In the genomic region with DNA sequence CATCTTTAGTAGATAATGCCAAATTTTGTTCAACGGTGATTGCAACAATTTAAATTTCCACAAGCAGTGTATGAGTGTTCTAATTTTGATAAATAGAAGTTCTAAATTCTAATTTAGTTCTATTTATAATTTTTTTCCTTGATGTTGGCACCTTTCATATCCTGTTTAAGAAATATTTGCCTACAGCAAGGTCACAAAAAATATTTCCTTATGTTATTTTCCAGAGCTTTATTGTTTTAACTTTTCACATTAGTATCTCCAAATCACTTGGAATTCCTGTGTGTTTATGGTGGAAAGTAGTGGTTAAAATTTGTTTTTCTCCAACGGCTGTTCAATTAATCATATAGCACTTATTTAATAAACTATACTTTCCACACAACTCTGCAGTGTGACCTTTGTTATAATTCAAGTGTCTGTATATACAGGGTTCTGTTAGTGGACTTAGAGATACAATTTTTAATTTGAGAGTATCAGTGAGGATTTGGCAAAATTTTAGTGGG, we compare ENCODE assay signal across 33 cellular contexts.
A peak's percentile ranks its signal among the peaks of the same experiment; 100 is the strongest.
DNase-seq lines count a peak whose midpoint lies in the region; ATAC-seq, FAIRE-seq and TF ChIP-seq lines count a peak whose summit lies in the region.
"Had no signal": no experiment of that assay in that cellular context is flagged by ENCODE, and none has a peak within 500 bp of the region (broad histone marks: within the 10 kb centered on the region; RNA-seq: fewer than 3 reads in every experiment).

No MANE protein-coding gene starts in this region.

- CTCF ChIA-PET in endothelial cell of umbilical vein (lab: Charles Lee) = interaction anchor here (0.6 kb wide), 1 partner anchor 22 kb away, joined by 3 read pairs; no protein-coding TSS in a partner anchor

- H3K27me3 ChIP-seq in endothelial cell of umbilical vein (ENCODE audit: control insufficient read depth in 2 of 2, insufficient read depth in 2 of 2, low read length in 2 of 2) (no peaks in the 10 kb centered on the region), thyroid gland (no peaks in the 10 kb centered on the region)
- H3K27me3 ChIP-seq: BLaER1; BLaER1 treated with 17β-estradiol and CSF1 and Interleukin-3, amounts not matched to agents 10 nM and 100 nM had no signal

- H3K27me3 Mint-ChIP-seq in natural killer cell treated with Interleukin-12 subunit alpha and Interleukin-12 subunit beta and Interleukin-15 and Interleukin-18, amount 100 ng/mL, for 72 hours = peaks cover 14 to 22% of the 10 kb centered on the region in 2 donors
- H3K27me3 Mint-ChIP-seq: B cell; CD4-positive, alpha-beta T cell had no signal

- TF ChIP-seq POLR2A in endothelial cell of umbilical vein (IDR thresholded peaks at IDR 0.05; ENCODE audit: low read depth, low read length) = no peak
- no peak for TF ChIP-seq POLR2A in thyroid gland (IDR thresholded peaks at IDR 0.05)

- FAIRE-seq in endothelial cell of umbilical vein (lab: Jason Lieb, UNC) = no peak
- FAIRE-seq: A204.1, A549, D721Med had no signal

- H3K9ac ChIP-seq in endothelial cell of umbilical vein (replicated peaks; ENCODE audit: extremely low read depth, insufficient read depth, low read length) = no peak overlapping the region
- H3K9ac ChIP-seq: BLaER1; BLaER1 treated with 17β-estradiol and CSF1 and Interleukin-3, amounts not matched to agents 10 nM and 100 nM had no signal

- H3K79me2 ChIP-seq in endothelial cell of umbilical vein (ENCODE audit: control insufficient read depth, insufficient read depth, low read length) = no peaks in the 10 kb centered on the region

- WGBS in thyroid gland, 2 donors = 63 to 74% methylated on average over 2 of the region's 2 CpGs

- no peak for ATAC-seq in natural killer cell treated with Interleukin-12 subunit alpha and Interleukin-12 subunit beta and Interleukin-15 and Interleukin-18, amount 100 ng/mL, for 72 hours
- ATAC-seq: A549; CD8-positive, alpha-beta T cell had no signal

- no peak overlapping the region for H3K4me3 Mint-ChIP-seq in natural killer cell treated with Interleukin-12 subunit alpha and Interleukin-12 subunit beta and Interleukin-15 and Interleukin-18, amount 100 ng/mL, for 72 hours
- H3K4me3 Mint-ChIP-seq: B cell; CD14-positive monocyte; CD4-positive, alpha-beta memory T cell; CD4-positive, alpha-beta T cell; CD4-positive, CD25-positive, alpha-beta regulatory T cell; CD8-positive, alpha-beta memory T cell; CD8-positive, alpha-beta T cell had no signal

- TF ChIP-seq CTCF in endothelial cell of umbilical vein (IDR thresholded peaks at IDR 0.05; ENCODE audit: extremely low read depth in 1 of 2, insufficient read depth in 1 of 2, low read depth in 1 of 2, low read length in 2 of 2) = no peak
- TF ChIP-seq CTCF in thyroid gland (IDR thresholded peaks at IDR 0.05) = no peak

- BruUV-seq in endothelial cell of umbilical vein (replicated peaks; lab: Mats Ljungman, UMichigan) = no TSS peak

- H4K20me1 ChIP-seq in endothelial cell of umbilical vein (replicated peaks; ENCODE audit: control insufficient read depth, extremely low read depth, insufficient read depth, low read length) = no peaks in the 10 kb centered on the region
- H4K20me1 ChIP-seq: BLaER1; BLaER1 treated with 17β-estradiol and CSF1 and Interleukin-3, amounts not matched to agents 10 nM and 100 nM had no signal

- no peaks in the 10 kb centered on the region for H3K36me3 Mint-ChIP-seq in natural killer cell treated with Interleukin-12 subunit alpha and Interleukin-12 subunit beta and Interleukin-15 and Interleukin-18, amount 100 ng/mL, for 72 hours
- H3K36me3 Mint-ChIP-seq: CD14-positive monocyte; CD4-positive, alpha-beta memory T cell; CD4-positive, CD25-positive, alpha-beta regulatory T cell; CD8-positive, alpha-beta T cell had no signal

- dilution Hi-C loops in endothelial cell of umbilical vein (cut with MboI; ENCODE audit: extremely low pct_ligation_motif_present, low sequenced_read_pairs) = no loop called here

- H3K36me3 ChIP-seq in endothelial cell of umbilical vein (ENCODE audit: control insufficient read depth in 2 of 2, extremely low read depth in 1 of 2, insufficient read depth in 2 of 2, low read length in 2 of 2) (no peaks in the 10 kb centered on the region), thyroid gland (no peaks in the 10 kb centered on the region)
- H3K36me3 ChIP-seq: BE2C; BLaER1; BLaER1 treated with 17β-estradiol and CSF1 and Interleukin-3, amounts not matched to agents 10 nM and 100 nM had no signal

- H3K9me3 Mint-ChIP-seq in natural killer cell treated with Interleukin-12 subunit alpha and Interleukin-12 subunit beta and Interleukin-15 and Interleukin-18, amount 100 ng/mL, for 72 hours = no peaks in the 10 kb centered on the region
- H3K9me3 Mint-ChIP-seq: CD4-positive, alpha-beta memory T cell; CD4-positive, alpha-beta T cell; CD8-positive, alpha-beta memory T cell; CD8-positive, alpha-beta T cell had no signal

- no peak overlapping the region for H3K27ac ChIP-seq in endothelial cell of umbilical vein (ENCODE audit: insufficient read depth, low read depth, low read length)
- no peak overlapping the region for H3K27ac ChIP-seq in thyroid gland
- H3K27ac ChIP-seq: 22Rv1; A549; BLaER1; BLaER1 treated with 17β-estradiol and CSF1 and Interleukin-3, amounts not matched to agents 10 nM and 100 nM; C4-2B had no signal

- intact Hi-C loops in endothelial cell of umbilical vein (cut with micrococcal nuclease) (loop anchor here (2.0 kb wide), 1 partner anchor 14 kb away; no protein-coding TSS in a partner anchor), thyroid gland (cut with DNase I) (no loop called here)

- no peak overlapping the region for H3K4me3 ChIP-seq in endothelial cell of umbilical vein (replicated peaks in 1 of 3; ENCODE audit: insufficient read depth in 1 of 3, low read depth in 1 of 3, low read length in 3 of 3)
- H3K4me3 ChIP-seq in thyroid gland (replicated peaks in 1 of 3) = no peak overlapping the region
- H3K4me3 ChIP-seq: A549; BLaER1; BLaER1 treated with 17β-estradiol and CSF1 and Interleukin-3, amounts not matched to agents 10 nM and 100 nM had no signal

- H3K9me1 ChIP-seq in endothelial cell of umbilical vein (replicated peaks; ENCODE audit: control insufficient read depth, extremely low read depth, insufficient read depth, low read length) = no peaks in the 10 kb centered on the region

- no peak overlapping the region for H3K4me2 ChIP-seq in endothelial cell of umbilical vein (ENCODE audit: insufficient read depth, low read length)
- H3K4me2 ChIP-seq: A549; BLaER1; BLaER1 treated with 17β-estradiol and CSF1 and Interleukin-3, amounts not matched to agents 10 nM and 100 nM had no signal

- H3K4me1 ChIP-seq in endothelial cell of umbilical vein (ENCODE audit: control insufficient read depth, extremely low read depth, insufficient read depth, low read length) (peaks cover 5% of the 10 kb centered on the region), thyroid gland (peaks cover 0 to 6% of the 10 kb centered on the region in 2 donors)
- H3K4me1 ChIP-seq: BE2C; BLaER1; BLaER1 treated with 17β-estradiol and CSF1 and Interleukin-3, amounts not matched to agents 10 nM and 100 nM; Caco-2 had no signal

- no peak overlapping the region for H3K27ac Mint-ChIP-seq in natural killer cell treated with Interleukin-12 subunit alpha and Interleukin-12 subunit beta and Interleukin-15 and Interleukin-18, amount 100 ng/mL, for 72 hours
- H3K27ac Mint-ChIP-seq: B cell; CD14-positive monocyte; CD4-positive, alpha-beta memory T cell; CD4-positive, alpha-beta T cell; CD4-positive, CD25-positive, alpha-beta regulatory T cell; CD8-positive, alpha-beta memory T cell; CD8-positive, alpha-beta T cell had no signal

- H3K9me3 ChIP-seq in endothelial cell of umbilical vein (replicated peaks; ENCODE audit: control insufficient read depth, insufficient read depth, low read length) (no peaks in the 10 kb centered on the region), thyroid gland (no peaks in the 10 kb centered on the region)
- H3K9me3 ChIP-seq: A549; BE2C; BLaER1; BLaER1 treated with 17β-estradiol and CSF1 and Interleukin-3, amounts not matched to agents 10 nM and 100 nM; Caco-2 had no signal

- POLR2A ChIA-PET in endothelial cell of umbilical vein (lab: Charles Lee) = no interaction called here

- no peak overlapping the region for H2AFZ ChIP-seq in endothelial cell of umbilical vein (ENCODE audit: low read depth, low read length)

- DNase-seq in dermis microvascular lymphatic vessel endothelial cell (ENCODE audit: low read depth in 2 of 2) = peak; percentile 52 to 59
- DNase-seq in endothelial cell of umbilical vein (ENCODE audit: low read depth, low spot score) = peak; percentile 69
- no peak for DNase-seq in thyroid gland
- DNase-seq in natural killer cell treated with Interleukin-12 subunit alpha and Interleukin-12 subunit beta and Interleukin-15 and Interleukin-18, amount 100 ng/mL, for 72 hours (ENCODE audit: low spot score) = no peak
- DNase-seq: 8988T; ACHN; AML-193; BE2C; C1 segment of cervical spinal cord; Caco-2; Calu3; CD4-positive, alpha-beta memory T cell; CD4-positive, alpha-beta T cell; CD4-positive, CD25-positive, alpha-beta regulatory T cell; CD8-positive, alpha-beta memory T cell; CD8-positive, alpha-beta T cell; COR-L47; DMS 273 treated with DMSO at 0.1 percent for 48 hours; DMS153; DMS53; DMS79; DMS79 treated with DMSO at 0.1 percent for 48 hours; DND-41; EL had no signal

- H3K4me1 Mint-ChIP-seq in natural killer cell treated with Interleukin-12 subunit alpha and Interleukin-12 subunit beta and Interleukin-15 and Interleukin-18, amount 100 ng/mL, for 72 hours (ENCODE audit: low read depth in 2 of 2) = no peaks in the 10 kb centered on the region
- H3K4me1 Mint-ChIP-seq: B cell; CD14-positive monocyte; CD4-positive, alpha-beta memory T cell; CD4-positive, CD25-positive, alpha-beta regulatory T cell; CD8-positive, alpha-beta memory T cell had no signal

TF ChIP-seq in endothelial cell of umbilical vein, 7 proteins besides CTCF, POLR2A, EP300 and RAD21:
- TF ChIP-seq, protein P1, sequence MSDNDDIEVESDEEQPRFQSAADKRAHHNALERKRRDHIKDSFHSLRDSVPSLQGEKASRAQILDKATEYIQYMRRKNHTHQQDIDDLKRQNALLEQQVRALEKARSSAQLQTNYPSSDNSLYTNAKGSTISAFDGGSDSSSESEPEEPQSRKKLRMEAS (IDR thresholded peaks at IDR 0.05; ENCODE audit: insufficient read depth, insufficient read length) = no peak
- TF ChIP-seq EZH2 (IDR thresholded peaks at IDR 0.05; ENCODE audit: borderline replicate concordance, low read depth, low read length, severe bottlenecking) (no peak), MYC (IDR thresholded peaks at IDR 0.05; ENCODE audit: low read depth, low read length) (no peak), FOS (IDR thresholded peaks at IDR 0.05; ENCODE audit: borderline replicate concordance, insufficient read depth, low read length) (no peak), JUN (IDR thresholded peaks at IDR 0.05; ENCODE audit: borderline replicate concordance, insufficient read depth, insufficient read length, low read depth) (no peak), GATA2 (IDR thresholded peaks at IDR 0.05; ENCODE audit: insufficient read depth, insufficient read length, low read depth, low read length) (no peak), POLR2AphosphoS5 (IDR thresholded peaks at IDR 0.05; ENCODE audit: insufficient read depth, low read depth, low read length) (no peak)

Comparison
In these comparisons a context has a peak if more than half of its experiments do, and no peak if none do; other contexts are left out.
1. DNase-seq: peak in dermis microvascular lymphatic vessel endothelial cell (2 of 2) and endothelial cell of umbilical vein (single experiment); none in thyroid gland (0 of 2) and natural killer cell treated with Interleukin-12 subunit alpha and Interleukin-12 subunit beta and Interleukin-15 and Interleukin-18, amount 100 ng/mL, for 72 hours (single experiment).